In the genomic region with DNA sequence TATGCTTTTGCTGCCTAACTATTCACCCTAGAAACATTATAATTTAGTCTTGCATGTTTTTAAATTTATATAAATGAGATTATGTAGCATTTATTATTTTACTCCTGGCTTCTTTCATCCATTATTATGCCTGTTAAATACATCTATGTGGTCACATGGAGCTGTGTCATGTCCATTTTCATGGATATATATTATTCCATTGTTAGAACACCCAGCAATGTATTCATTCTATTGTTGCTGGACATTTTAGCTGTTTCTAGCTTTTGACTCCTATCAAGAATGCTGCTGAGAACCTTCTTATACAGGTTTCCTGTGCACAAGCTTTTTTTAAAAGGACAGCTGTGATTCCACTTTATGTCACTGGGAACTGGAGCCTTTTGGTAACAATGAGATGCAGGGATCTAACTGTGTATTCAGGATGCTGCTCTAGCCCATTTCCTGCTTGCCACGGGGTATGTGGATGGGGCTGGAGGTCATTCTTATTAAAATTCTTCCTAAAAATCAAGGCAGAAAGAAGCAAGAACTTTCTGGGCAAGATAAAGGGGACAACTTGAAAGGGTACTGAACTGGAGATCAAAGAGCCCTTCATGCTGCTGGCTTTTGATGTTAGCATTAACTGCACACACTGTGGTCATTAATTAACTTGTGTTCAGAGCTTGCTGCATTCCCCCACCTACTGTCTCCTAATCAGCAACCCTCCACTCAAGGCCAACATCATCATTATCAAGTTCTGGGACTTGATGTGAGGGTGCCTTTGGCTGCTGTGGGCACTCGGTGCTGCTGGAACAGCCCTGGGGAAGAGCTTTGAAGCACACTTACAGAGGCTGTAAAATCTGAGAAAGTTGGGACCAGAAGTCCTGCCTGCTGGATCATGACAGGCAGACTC, we compare ENCODE assay signal across 21 cellular contexts.
A peak's percentile ranks its signal among the peaks of the same experiment; 100 is the strongest.
DNase-seq lines count a peak whose midpoint lies in the region; ATAC-seq and TF ChIP-seq lines count a peak whose summit lies in the region.
"Had no signal": no experiment of that assay in that cellular context is flagged by ENCODE, and none has a peak within 500 bp of the region (broad histone marks: within the 10 kb centered on the region; RNA-seq: fewer than 3 reads in every experiment).

No MANE protein-coding gene starts in this region.

- no TSS peak for BruUV-seq in OCI-LY7 (replicated peaks; lab: Mats Ljungman, UMichigan)

- DNase-seq in GM10266 (ENCODE audit: extremely low spot score) (no peak), GM23338 (ENCODE audit: low spot score) (no peak), OCI-LY7 (ENCODE audit: low spot score) (peak; percentile 59), neural progenitor cell (ENCODE audit: low spot score) (no peak), NCI-H1694 (lab: John Stamatoyannopoulos, UW) (no peak), dedifferentiated amniotic fluid mesenchymal stem cell (ENCODE audit: extremely low spot score) (no peak)
- DNase-seq in activated CD4-positive, CD25-positive, alpha-beta regulatory T cell treated with anti-CD3 and anti-CD28 coated beads, Interleukin-2, amount 50 U/mL, for 72 hours = no peak
- DNase-seq: activated CD4-positive, alpha-beta T cell treated with anti-CD3 and anti-CD28 coated beads for 1 hour; CD4-positive, alpha-beta T cell; DND-41; erythroblast; GM23248; NCI-H1092; NCI-H526; PC-9; stimulated activated naive CD8-positive, alpha-beta T cell treated with anti-CD3 and anti-CD28 coated beads, Interleukin-15, amount 100 ng/mL, for 72 hours; upper lobe of left lung had no signal

- H3K4me1 ChIP-seq in GM23338 (ENCODE audit: insufficient read depth) = peaks cover 12% of the 10 kb centered on the region; the same call in 1 of the 2 replicates
- H3K4me1 ChIP-seq in OCI-LY7 (ENCODE audit: insufficient read depth, low read length, poor library complexity, severe bottlenecking) = peaks cover 97% of the 10 kb centered on the region
- no peaks in the 10 kb centered on the region for H3K4me1 ChIP-seq in neural progenitor cell

- ATAC-seq in GM23338 (no peak), HG02623 (IDR thresholded peaks at IDR 0.05; ENCODE audit: unreplicated experiment) (no peak)
- ATAC-seq: sciatic nerve; stimulated activated naive CD8-positive, alpha-beta T cell treated with anti-CD3 and anti-CD28 coated beads, Interleukin-15, amount 100 ng/mL, for 72 hours had no signal

- H3K9me3 ChIP-seq in OCI-LY7 (ENCODE audit: low read length) (no peaks in the 10 kb centered on the region), neural progenitor cell (ENCODE audit: low read depth) (no peaks in the 10 kb centered on the region)
- H3K9me3 ChIP-seq: SJSA1, upper lobe of left lung had no signal

- H3K79me2 ChIP-seq in GM23338 (replicated peaks; ENCODE audit: insufficient read depth) (no peaks in the 10 kb centered on the region), OCI-LY7 (ENCODE audit: insufficient read depth, low read depth, low read length) (peaks cover 37% of the 10 kb centered on the region; the same call in 1 of the 2 replicates), neural progenitor cell (ENCODE audit: low read depth) (no peaks in the 10 kb centered on the region)

- peaks cover 2% of the 10 kb centered on the region for H3K27me3 Mint-ChIP-seq in GM23338 (ENCODE audit: insufficient read depth, low read depth, poor library complexity)
- peaks cover 3% of the 10 kb centered on the region for H3K27me3 Mint-ChIP-seq in neural progenitor cell (ENCODE audit: insufficient read depth, low read depth)

- H3F3A ChIP-seq in GM23338 (replicated peaks; ENCODE audit: low read depth) (no peaks in the 10 kb centered on the region), neural progenitor cell (ENCODE audit: low read depth) (peaks cover 3% of the 10 kb centered on the region)

- TF ChIP-seq CTCF in GM10266 (IDR thresholded peaks at IDR 0.05; ENCODE audit: control insufficient read depth, insufficient read depth, low read depth, missing control alignments) = peak; percentile 10
- TF ChIP-seq CTCF in GM23338 (conservative IDR thresholded peaks at IDR 0.05; ENCODE audit: low read depth in 2 of 2) = no peak
- no peak for TF ChIP-seq CTCF in OCI-LY7 (conservative IDR thresholded peaks at IDR 0.05; ENCODE audit: low read length)
- TF ChIP-seq CTCF in neural progenitor cell (IDR thresholded peaks at IDR 0.05) = no peak

- intact Hi-C loops in OCI-LY7 (cut with micrococcal nuclease; ENCODE audit: unreplicated experiment) = loop anchor here (1.0 to 5.0 kb wide), 3 partner anchors 30 to 326 kb away; a partner anchor contains a TSS

- H3K9me3 Mint-ChIP-seq in GM23338 (no peaks in the 10 kb centered on the region), neural progenitor cell (no peaks in the 10 kb centered on the region)
- H3K9me3 Mint-ChIP-seq: CD4-positive, alpha-beta T cell; stimulated activated naive CD8-positive, alpha-beta T cell treated with anti-CD3 and anti-CD28 coated beads, Interleukin-15, amount 100 ng/mL, for 72 hours had no signal

- H3K36me3 ChIP-seq in GM23338 (ENCODE audit: insufficient read depth) (no peaks in the 10 kb centered on the region), OCI-LY7 (ENCODE audit: insufficient read depth, low read length) (no peaks in the 10 kb centered on the region), neural progenitor cell (no peaks in the 10 kb centered on the region)
- H3K36me3 ChIP-seq: SJSA1, upper lobe of left lung had no signal

- no peaks in the 10 kb centered on the region for H3K27me3 ChIP-seq in GM23338 (ENCODE audit: insufficient read depth)
- no peaks in the 10 kb centered on the region for H3K27me3 ChIP-seq in neural progenitor cell
- H3K27me3 ChIP-seq: SJSA1, upper lobe of left lung had no signal

- H3K4me3 Mint-ChIP-seq in GM23338 = no peak overlapping the region
- H3K4me3 Mint-ChIP-seq in neural progenitor cell = no peak overlapping the region
- H3K4me3 Mint-ChIP-seq: CD4-positive, alpha-beta T cell; stimulated activated naive CD8-positive, alpha-beta T cell treated with anti-CD3 and anti-CD28 coated beads, Interleukin-15, amount 100 ng/mL, for 72 hours had no signal

- H3K36me3 Mint-ChIP-seq in GM23338 (ENCODE audit: low read depth) = no peaks in the 10 kb centered on the region
- H3K36me3 Mint-ChIP-seq in neural progenitor cell = no peaks in the 10 kb centered on the region

- no peak overlapping the region for H3K9ac ChIP-seq in neural progenitor cell
- H3K9ac ChIP-seq: GM23248, KMS-11 had no signal

- H3K4me3 ChIP-seq in GM23338 (no peak overlapping the region), OCI-LY7 (ENCODE audit: low read depth, low read length, poor library complexity, severe bottlenecking) (peak overlapping the region; percentile 66), neural progenitor cell (no peak overlapping the region)
- H3K4me3 ChIP-seq: GM23248, PC-9, SJSA1, upper lobe of left lung had no signal

- POLR2A ChIA-PET in OCI-LY7 (lab: Charles Lee) = interaction anchor here (0.6 to 6.6 kb wide), 25 partner anchors 8 to 1556 kb away, joined by 3 to 67 read pairs (median 5); a partner anchor contains a TSS

- H3K27ac ChIP-seq in GM23338 (ENCODE audit: low read depth) (no peak overlapping the region), OCI-LY7 (ENCODE audit: low read depth, low read length, poor library complexity, severe bottlenecking) (peak overlapping the region; percentile 91), neural progenitor cell (no peak overlapping the region)
- H3K27ac ChIP-seq: GM23248, KMS-11, PC-9, SJSA1, upper lobe of left lung had no signal

- H2AFZ ChIP-seq in GM23338 (peak overlapping the region; percentile 9; the same call in 1 of the 2 replicates), OCI-LY7 (ENCODE audit: low read length) (peak overlapping the region; percentile 66), neural progenitor cell (replicated peaks) (no peak overlapping the region)
- H2AFZ ChIP-seq: GM23248, PC-9 had no signal

- H4K20me1 ChIP-seq in GM23338 (replicated peaks; ENCODE audit: insufficient read depth) (no peaks in the 10 kb centered on the region), OCI-LY7 (ENCODE audit: insufficient read depth, low read length) (no peaks in the 10 kb centered on the region), neural progenitor cell (ENCODE audit: low read depth) (no peaks in the 10 kb centered on the region)

- peaks cover 17% of the 10 kb centered on the region for H3K4me1 Mint-ChIP-seq in GM23338
- H3K4me1 Mint-ChIP-seq in neural progenitor cell = peaks cover 29% of the 10 kb centered on the region
- H3K4me1 Mint-ChIP-seq: stimulated activated naive CD8-positive, alpha-beta T cell treated with anti-CD3 and anti-CD28 coated beads, Interleukin-15, amount 100 ng/mL, for 72 hours had no signal

- no peaks in the 10 kb centered on the region for H3K9me2 ChIP-seq in GM23338 (ENCODE audit: insufficient read depth)
- no peaks in the 10 kb centered on the region for H3K9me2 ChIP-seq in OCI-LY7 (ENCODE audit: insufficient read depth, low read length)

- H3K4me2 ChIP-seq in GM23338 (no peak overlapping the region), OCI-LY7 (ENCODE audit: low read length) (peak overlapping the region; percentile 82), neural progenitor cell (no peak overlapping the region)
- H3K4me2 ChIP-seq: KMS-11, PC-9 had no signal

- H3K27ac Mint-ChIP-seq in GM23338 = no peak overlapping the region
- H3K27ac Mint-ChIP-seq in neural progenitor cell = peak overlapping the region; percentile 62
- H3K27ac Mint-ChIP-seq: CD4-positive, alpha-beta T cell; stimulated activated naive CD8-positive, alpha-beta T cell treated with anti-CD3 and anti-CD28 coated beads, Interleukin-15, amount 100 ng/mL, for 72 hours had no signal

- CTCF ChIA-PET in OCI-LY7 (lab: Charles Lee; ENCODE audit: unreplicated experiment) = interaction anchor here (1.2 kb wide), 1 partner anchor 17 kb away, joined by 3 read pairs; no protein-coding TSS in a partner anchor

TF ChIP-seq in GM23338, 12 proteins besides CTCF, POLR2A, EP300 and RAD21:
- TF ChIP-seq ZNF331 (CRISPR knock-in tag; IDR thresholded peaks at IDR 0.05; ENCODE audit: low read depth) (no peak), EZH2phosphoT487 (IDR thresholded peaks at IDR 0.05; ENCODE audit: unreplicated experiment) (no peak)
- TF ChIP-seq, protein P1, sequence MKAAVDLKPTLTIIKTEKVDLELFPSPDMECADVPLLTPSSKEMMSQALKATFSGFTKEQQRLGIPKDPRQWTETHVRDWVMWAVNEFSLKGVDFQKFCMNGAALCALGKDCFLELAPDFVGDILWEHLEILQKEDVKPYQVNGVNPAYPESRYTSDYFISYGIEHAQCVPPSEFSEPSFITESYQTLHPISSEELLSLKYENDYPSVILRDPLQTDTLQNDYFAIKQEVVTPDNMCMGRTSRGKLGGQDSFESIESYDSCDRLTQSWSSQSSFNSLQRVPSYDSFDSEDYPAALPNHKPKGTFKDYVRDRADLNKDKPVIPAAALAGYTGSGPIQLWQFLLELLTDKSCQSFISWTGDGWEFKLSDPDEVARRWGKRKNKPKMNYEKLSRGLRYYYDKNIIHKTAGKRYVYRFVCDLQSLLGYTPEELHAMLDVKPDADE (IDR thresholded peaks at IDR 0.05) = no peak
